ENCODE assay signal across 8 cellular contexts in the genomic region with DNA sequence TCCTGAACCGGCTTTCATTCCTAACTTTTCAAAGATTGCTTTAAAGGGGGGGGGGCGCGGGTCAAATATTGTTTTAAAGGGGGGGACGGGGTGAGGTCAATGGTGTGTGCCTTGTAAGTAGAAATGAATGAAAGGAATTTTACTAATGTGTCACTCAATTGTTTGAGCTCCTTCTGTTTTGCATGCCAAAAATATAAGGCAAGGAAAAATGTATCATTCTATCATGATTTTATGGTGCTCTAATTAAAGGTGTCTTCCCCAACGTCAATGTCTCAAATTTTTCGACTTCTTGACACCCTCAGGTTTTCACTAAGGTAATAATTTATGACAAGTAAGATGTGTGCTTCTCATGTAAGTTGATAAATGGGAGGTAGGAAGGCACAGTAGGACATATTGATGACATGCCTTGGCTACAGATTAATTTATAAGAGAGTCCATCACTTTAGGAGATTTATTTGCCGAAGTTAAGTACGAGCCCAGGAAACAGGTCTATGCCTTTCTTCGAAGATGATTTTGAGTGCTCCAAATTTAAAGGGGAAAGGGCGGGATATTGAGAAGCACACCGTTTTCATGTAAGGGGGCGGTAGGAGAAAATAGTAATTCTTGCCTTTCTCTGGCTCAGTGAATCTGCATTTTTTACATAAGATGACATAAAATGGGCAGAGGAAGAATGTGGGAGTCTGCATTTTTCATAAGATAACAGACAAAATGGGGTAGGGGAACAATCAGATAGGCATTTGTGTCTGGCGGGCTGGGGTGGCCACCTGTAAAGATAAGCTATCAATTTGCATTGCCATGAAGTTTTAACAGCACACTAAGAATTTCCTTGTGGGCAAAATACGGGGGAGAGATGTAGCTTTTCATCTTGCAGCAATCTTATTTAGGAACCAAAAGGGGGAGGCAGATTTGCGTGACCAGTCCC. TPM values are rescaled to one million over a fixed set of nuclear protein-coding genes. Genes with fewer than 3 reads are reported as not detected.
A peak's percentile ranks its signal among the peaks of the same experiment; 100 is the strongest.
DNase-seq lines count a peak whose midpoint lies in the region; ATAC-seq and TF ChIP-seq lines count a peak whose summit lies in the region.

No MANE protein-coding gene starts in this region.

- TF ChIP-seq CTCF in Calu3 (IDR thresholded peaks at IDR 0.05; ENCODE audit: unreplicated experiment) (no peak), endothelial cell (IDR thresholded peaks at IDR 0.05; ENCODE audit: unreplicated experiment) (no peak), ovary (IDR thresholded peaks at IDR 0.05) (no peak), GM10266 (IDR thresholded peaks at IDR 0.05; ENCODE audit: control insufficient read depth, insufficient read depth, low read depth, missing control alignments) (no peak)

- no peak overlapping the region for H3K27ac ChIP-seq in ovary

- no peaks in the 10 kb centered on the region for H3K9me3 ChIP-seq in ovary

- intact Hi-C loops in Calu3 (cut with micrococcal nuclease; ENCODE audit: unreplicated experiment): loop anchor here (5.0 kb wide), 1 partner anchor 148 kb away; the partner anchor contains the start of gene RNF138
- intact Hi-C loops in ovary (cut with DNase I): loop anchor here in 1 of 4 donors (5.0 kb wide), 1 partner anchor 148 kb away; the partner anchor contains the start of gene RNF138

- BruUV-seq in Calu3 (replicated peaks; lab: Mats Ljungman, UMichigan): no TSS peak

- no peak for TF ChIP-seq EP300 in ovary (IDR thresholded peaks at IDR 0.05)

- H3K4me3 ChIP-seq in ovary: peak overlapping the region; percentile 62

- CTCF ChIA-PET in Calu3 (lab: Charles Lee): interaction anchor here (0.7 to 1.2 kb wide), 4 partner anchors 31 to 1126 kb away, joined by 3 to 4 read pairs (median 4); partner anchors contain the start of gene GAREM1

- no peak for TF ChIP-seq POLR2A in ovary (IDR thresholded peaks at IDR 0.05)

- H3K36me3 Mint-ChIP-seq in Calu3 (ENCODE audit: insufficient read depth, unreplicated experiment) (peaks cover 33% of the 10 kb centered on the region), endothelial cell (ENCODE audit: low read depth, unreplicated experiment) (no peaks in the 10 kb centered on the region)

- H3K27me3 Mint-ChIP-seq in Calu3 (ENCODE audit: unreplicated experiment): no peaks in the 10 kb centered on the region
- H3K27me3 Mint-ChIP-seq in endothelial cell (ENCODE audit: unreplicated experiment): peaks cover 7% of the 10 kb centered on the region

- H3K27ac Mint-ChIP-seq in Calu3 (ENCODE audit: unreplicated experiment) (peak overlapping the region; percentile 99), endothelial cell (ENCODE audit: unreplicated experiment) (peak overlapping the region; percentile 77)

- H3K4me3 Mint-ChIP-seq in Calu3 (ENCODE audit: low read depth, unreplicated experiment) (peak overlapping the region; percentile 99), endothelial cell (ENCODE audit: unreplicated experiment) (peak overlapping the region; percentile 94)

- no peaks in the 10 kb centered on the region for H3K36me3 ChIP-seq in ovary

- H3K4me1 Mint-ChIP-seq in Calu3 (ENCODE audit: low read depth, unreplicated experiment) (peaks cover 29% of the 10 kb centered on the region), endothelial cell (ENCODE audit: unreplicated experiment) (peaks cover 14% of the 10 kb centered on the region)

- H3K27me3 ChIP-seq in ovary: no peaks in the 10 kb centered on the region

- H3K9me3 Mint-ChIP-seq in Calu3 (ENCODE audit: low read depth, unreplicated experiment): peaks cover 3% of the 10 kb centered on the region
- H3K9me3 Mint-ChIP-seq in endothelial cell (ENCODE audit: unreplicated experiment): no peaks in the 10 kb centered on the region

- WGBS in ovary, 3 donors: 12 to 15% (median 12%) methylated on average over 15 of the region's 15 CpGs

- peaks cover 2% of the 10 kb centered on the region for H3K4me1 ChIP-seq in ovary (ENCODE audit: insufficient read depth)

- no peak for ATAC-seq in GM18909 (IDR thresholded peaks at IDR 0.05; ENCODE audit: poor library complexity, unreplicated experiment)

- no peak for DNase-seq in Calu3
- peak; percentile 48 for DNase-seq in OCI-M1 (lab: John Stamatoyannopoulos, UW)
- no peak for DNase-seq in endothelial cell (ENCODE audit: low spot score)
- no peak for DNase-seq in ovary
- DNase-seq in GM10266 (ENCODE audit: extremely low spot score): no peak
- DNase-seq in HCEC 1CT: no peak
- no peak for DNase-seq in HuH-7 (ENCODE audit: low spot score)

RNA-seq across cellular contexts. Expression of gene TRAPPC8, which starts 1.2 kb away (rescaled TPM):
- 38.0 and 40.1 TPM in 2 replicates for total RNA-seq in Calu3 (2022)
- total RNA-seq in endothelial cell (ENCODE audit: unreplicated experiment): 40.7 TPM
- 10 to 100 TPM; 23.1 to 47.1 (median 33.1) TPM for total RNA-seq in ovary
- 10 to 100 TPM; 15.5 to 15.6 TPM for polyA plus RNA-seq in ovary
